In genomic region chr17:6713130-6713917, GRCh38 we compare ENCODE assay signal across 1 cellular context.
TF ChIP-seq lines count a peak whose summit lies in the region.

Gene SLC13A5, minus strand, starts transcription at chr17:6713369. Its CDS starts 36 bp downstream, at chr17:6713333.

TF ChIP-seq in HepG2, 621 proteins besides CTCF, POLR2A, EP300 and RAD21 (continued from another document and continues in another):
- TF ChIP-seq HINFP (CRISPR knock-in tag; IDR thresholded peaks at IDR 0.05; ENCODE audit: low read depth) (peak; percentile 44; the same call in 1 of the 2 replicates), NR2F2 (IDR thresholded peaks at IDR 0.05; ENCODE audit: borderline replicate concordance, low read depth) (no peak), PCBP1 (IDR thresholded peaks at IDR 0.05; ENCODE audit: borderline replicate concordance, low read depth, low read length) (no peak), ZNF225 (CRISPR knock-in tag; IDR thresholded peaks at IDR 0.05) (no peak; the same call in 1 of the 2 replicates), ZBTB21 (CRISPR knock-in tag; IDR thresholded peaks at IDR 0.05) (no peak), ZFP36 (IDR thresholded peaks at IDR 0.05; ENCODE audit: borderline replicate concordance, low read depth, low read length, partially characterized antibody) (no peak), ELF4 (CRISPR knock-in tag; IDR thresholded peaks at IDR 0.05; ENCODE audit: borderline replicate concordance) (no peak), POLR2G (IDR thresholded peaks at IDR 0.05; ENCODE audit: low read depth, low read length) (peak; percentile 98), TEAD2 (CRISPR knock-in tag; IDR thresholded peaks at IDR 0.05) (0 out of 2 replicates have a peak, but pooled peaks have one; percentile 44), ELF3 (CRISPR knock-in tag; IDR thresholded peaks at IDR 0.05) (no peak; the same call in none of the 2 replicates), RERE (CRISPR knock-in tag; IDR thresholded peaks at IDR 0.05; ENCODE audit: low read depth) (no peak), ETV6 (CRISPR knock-in tag; conservative IDR thresholded peaks at IDR 0.05) (no peak), ZNF7 (CRISPR knock-in tag; IDR thresholded peaks at IDR 0.05) (no peak), ATF7 (IDR thresholded peaks at IDR 0.05) (no peak), ATF7 (CRISPR knock-in tag; IDR thresholded peaks at IDR 0.05) (no peak), SALL2 (CRISPR knock-in tag; IDR thresholded peaks at IDR 0.05) (peak; percentile 90), HMGXB3 (CRISPR knock-in tag; IDR thresholded peaks at IDR 0.05; ENCODE audit: borderline replicate concordance) (no peak), ZNF598 (CRISPR knock-in tag; IDR thresholded peaks at IDR 0.05; ENCODE audit: borderline replicate concordance) (0 out of 2 replicates have a peak, but pooled peaks have one; percentile 16), ZNF605 (CRISPR knock-in tag; IDR thresholded peaks at IDR 0.05) (no peak; the same call in none of the 2 replicates), ZBTB8A (CRISPR knock-in tag; IDR thresholded peaks at IDR 0.05; ENCODE audit: borderline replicate concordance, low read depth) (no peak), ZKSCAN8 (CRISPR knock-in tag; IDR thresholded peaks at IDR 0.05; ENCODE audit: borderline replicate concordance) (peak; percentile 79), TOPORS (CRISPR knock-in tag; IDR thresholded peaks at IDR 0.05) (peak; percentile 31; the same call in 1 of the 2 replicates), ZNF30 (CRISPR knock-in tag; IDR thresholded peaks at IDR 0.05) (no peak), ZFY (CRISPR knock-in tag; IDR thresholded peaks at IDR 0.05) (peak; percentile 61), ATF7-NPFF (CRISPR knock-in tag; IDR thresholded peaks at IDR 0.05; ENCODE audit: low read depth) (peak; percentile 57; the same call in 1 of the 2 replicates), ZNF879 (CRISPR knock-in tag; IDR thresholded peaks at IDR 0.05) (peak; percentile 79; the same call in 1 of the 2 replicates), PTBP1 (IDR thresholded peaks at IDR 0.05; ENCODE audit: low read depth, low read length, poor library complexity, severe bottlenecking) (no peak), ZNF564 (CRISPR knock-in tag; IDR thresholded peaks at IDR 0.05) (no peak), AGO2 (optimal IDR thresholded peaks at IDR 0.05; ENCODE audit: low read depth, low read length) (peak; percentile 89), ZNF563 (CRISPR knock-in tag; IDR thresholded peaks at IDR 0.05) (peak; percentile 82), ZNF180 (CRISPR knock-in tag; IDR thresholded peaks at IDR 0.05; ENCODE audit: borderline replicate concordance, low read depth) (no peak; the same call in 1 of the 2 replicates), ZNF792 (CRISPR knock-in tag; IDR thresholded peaks at IDR 0.05) (peak; percentile 45; the same call in 1 of the 2 replicates)
- TF ChIP-seq, protein P1, sequence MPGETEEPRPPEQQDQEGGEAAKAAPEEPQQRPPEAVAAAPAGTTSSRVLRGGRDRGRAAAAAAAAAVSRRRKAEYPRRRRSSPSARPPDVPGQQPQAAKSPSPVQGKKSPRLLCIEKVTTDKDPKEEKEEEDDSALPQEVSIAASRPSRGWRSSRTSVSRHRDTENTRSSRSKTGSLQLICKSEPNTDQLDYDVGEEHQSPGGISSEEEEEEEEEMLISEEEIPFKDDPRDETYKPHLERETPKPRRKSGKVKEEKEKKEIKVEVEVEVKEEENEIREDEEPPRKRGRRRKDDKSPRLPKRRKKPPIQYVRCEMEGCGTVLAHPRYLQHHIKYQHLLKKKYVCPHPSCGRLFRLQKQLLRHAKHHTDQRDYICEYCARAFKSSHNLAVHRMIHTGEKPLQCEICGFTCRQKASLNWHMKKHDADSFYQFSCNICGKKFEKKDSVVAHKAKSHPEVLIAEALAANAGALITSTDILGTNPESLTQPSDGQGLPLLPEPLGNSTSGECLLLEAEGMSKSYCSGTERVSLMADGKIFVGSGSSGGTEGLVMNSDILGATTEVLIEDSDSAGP (CRISPR knock-in tag; IDR thresholded peaks at IDR 0.05; ENCODE audit: borderline replicate concordance) = peak; percentile 35
- TF ChIP-seq, protein P2, sequence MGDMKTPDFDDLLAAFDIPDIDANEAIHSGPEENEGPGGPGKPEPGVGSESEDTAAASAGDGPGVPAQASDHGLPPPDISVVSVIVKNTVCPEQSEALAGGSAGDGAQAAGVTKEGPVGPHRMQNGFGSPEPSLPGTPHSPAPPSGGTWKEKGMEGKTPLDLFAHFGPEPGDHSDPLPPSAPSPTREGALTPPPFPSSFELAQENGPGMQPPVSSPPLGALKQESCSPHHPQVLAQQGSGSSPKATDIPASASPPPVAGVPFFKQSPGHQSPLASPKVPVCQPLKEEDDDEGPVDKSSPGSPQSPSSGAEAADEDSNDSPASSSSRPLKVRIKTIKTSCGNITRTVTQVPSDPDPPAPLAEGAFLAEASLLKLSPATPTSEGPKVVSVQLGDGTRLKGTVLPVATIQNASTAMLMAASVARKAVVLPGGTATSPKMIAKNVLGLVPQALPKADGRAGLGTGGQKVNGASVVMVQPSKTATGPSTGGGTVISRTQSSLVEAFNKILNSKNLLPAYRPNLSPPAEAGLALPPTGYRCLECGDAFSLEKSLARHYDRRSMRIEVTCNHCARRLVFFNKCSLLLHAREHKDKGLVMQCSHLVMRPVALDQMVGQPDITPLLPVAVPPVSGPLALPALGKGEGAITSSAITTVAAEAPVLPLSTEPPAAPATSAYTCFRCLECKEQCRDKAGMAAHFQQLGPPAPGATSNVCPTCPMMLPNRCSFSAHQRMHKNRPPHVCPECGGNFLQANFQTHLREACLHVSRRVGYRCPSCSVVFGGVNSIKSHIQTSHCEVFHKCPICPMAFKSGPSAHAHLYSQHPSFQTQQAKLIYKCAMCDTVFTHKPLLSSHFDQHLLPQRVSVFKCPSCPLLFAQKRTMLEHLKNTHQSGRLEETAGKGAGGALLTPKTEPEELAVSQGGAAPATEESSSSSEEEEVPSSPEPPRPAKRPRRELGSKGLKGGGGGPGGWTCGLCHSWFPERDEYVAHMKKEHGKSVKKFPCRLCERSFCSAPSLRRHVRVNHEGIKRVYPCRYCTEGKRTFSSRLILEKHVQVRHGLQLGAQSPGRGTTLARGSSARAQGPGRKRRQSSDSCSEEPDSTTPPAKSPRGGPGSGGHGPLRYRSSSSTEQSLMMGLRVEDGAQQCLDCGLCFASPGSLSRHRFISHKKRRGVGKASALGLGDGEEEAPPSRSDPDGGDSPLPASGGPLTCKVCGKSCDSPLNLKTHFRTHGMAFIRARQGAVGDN (CRISPR knock-in tag; IDR thresholded peaks at IDR 0.05) = peak; percentile 82
- TF ChIP-seq, protein P3, sequence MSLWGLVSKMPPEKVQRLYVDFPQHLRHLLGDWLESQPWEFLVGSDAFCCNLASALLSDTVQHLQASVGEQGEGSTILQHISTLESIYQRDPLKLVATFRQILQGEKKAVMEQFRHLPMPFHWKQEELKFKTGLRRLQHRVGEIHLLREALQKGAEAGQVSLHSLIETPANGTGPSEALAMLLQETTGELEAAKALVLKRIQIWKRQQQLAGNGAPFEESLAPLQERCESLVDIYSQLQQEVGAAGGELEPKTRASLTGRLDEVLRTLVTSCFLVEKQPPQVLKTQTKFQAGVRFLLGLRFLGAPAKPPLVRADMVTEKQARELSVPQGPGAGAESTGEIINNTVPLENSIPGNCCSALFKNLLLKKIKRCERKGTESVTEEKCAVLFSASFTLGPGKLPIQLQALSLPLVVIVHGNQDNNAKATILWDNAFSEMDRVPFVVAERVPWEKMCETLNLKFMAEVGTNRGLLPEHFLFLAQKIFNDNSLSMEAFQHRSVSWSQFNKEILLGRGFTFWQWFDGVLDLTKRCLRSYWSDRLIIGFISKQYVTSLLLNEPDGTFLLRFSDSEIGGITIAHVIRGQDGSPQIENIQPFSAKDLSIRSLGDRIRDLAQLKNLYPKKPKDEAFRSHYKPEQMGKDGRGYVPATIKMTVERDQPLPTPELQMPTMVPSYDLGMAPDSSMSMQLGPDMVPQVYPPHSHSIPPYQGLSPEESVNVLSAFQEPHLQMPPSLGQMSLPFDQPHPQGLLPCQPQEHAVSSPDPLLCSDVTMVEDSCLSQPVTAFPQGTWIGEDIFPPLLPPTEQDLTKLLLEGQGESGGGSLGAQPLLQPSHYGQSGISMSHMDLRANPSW (CRISPR knock-in tag; IDR thresholded peaks at IDR 0.05; ENCODE audit: borderline replicate concordance) = peak; percentile 80; the same call in 1 of the 2 replicates
- TF ChIP-seq, protein P4, sequence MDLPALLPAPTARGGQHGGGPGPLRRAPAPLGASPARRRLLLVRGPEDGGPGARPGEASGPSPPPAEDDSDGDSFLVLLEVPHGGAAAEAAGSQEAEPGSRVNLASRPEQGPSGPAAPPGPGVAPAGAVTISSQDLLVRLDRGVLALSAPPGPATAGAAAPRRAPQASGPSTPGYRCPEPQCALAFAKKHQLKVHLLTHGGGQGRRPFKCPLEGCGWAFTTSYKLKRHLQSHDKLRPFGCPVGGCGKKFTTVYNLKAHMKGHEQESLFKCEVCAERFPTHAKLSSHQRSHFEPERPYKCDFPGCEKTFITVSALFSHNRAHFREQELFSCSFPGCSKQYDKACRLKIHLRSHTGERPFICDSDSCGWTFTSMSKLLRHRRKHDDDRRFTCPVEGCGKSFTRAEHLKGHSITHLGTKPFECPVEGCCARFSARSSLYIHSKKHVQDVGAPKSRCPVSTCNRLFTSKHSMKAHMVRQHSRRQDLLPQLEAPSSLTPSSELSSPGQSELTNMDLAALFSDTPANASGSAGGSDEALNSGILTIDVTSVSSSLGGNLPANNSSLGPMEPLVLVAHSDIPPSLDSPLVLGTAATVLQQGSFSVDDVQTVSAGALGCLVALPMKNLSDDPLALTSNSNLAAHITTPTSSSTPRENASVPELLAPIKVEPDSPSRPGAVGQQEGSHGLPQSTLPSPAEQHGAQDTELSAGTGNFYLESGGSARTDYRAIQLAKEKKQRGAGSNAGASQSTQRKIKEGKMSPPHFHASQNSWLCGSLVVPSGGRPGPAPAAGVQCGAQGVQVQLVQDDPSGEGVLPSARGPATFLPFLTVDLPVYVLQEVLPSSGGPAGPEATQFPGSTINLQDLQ (CRISPR knock-in tag; IDR thresholded peaks at IDR 0.05) = 0 out of 2 replicates have a peak, but pooled peaks have one; percentile 39
